ENCODE assay signal across 18 cellular contexts in genomic region chr9:98185611-98186171, GRCh38. TPM values are rescaled to one million over a fixed set of nuclear protein-coding genes. Genes with fewer than 3 reads are reported as not detected.
DNase-seq lines count a peak whose midpoint lies in the region; ATAC-seq and TF ChIP-seq lines count a peak whose summit lies in the region.
"Had no signal": no experiment of that assay in that cellular context is flagged by ENCODE, and none has a peak within 500 bp of the region (broad histone marks: within the 10 kb centered on the region; RNA-seq: fewer than 3 reads in every experiment).

No MANE protein-coding gene starts in this region.

- POLR2A ChIA-PET in HEK293 (lab: Yijun Ruan, JAX): no interaction called here

- peak overlapping the region; percentile 37 for H3K18ac ChIP-seq in trophoblast cell (ENCODE audit: low read length)

- no peak for ATAC-seq in GM18520 (IDR thresholded peaks at IDR 0.05; ENCODE audit: unreplicated experiment)

- no peak overlapping the region for H2AK5ac ChIP-seq in trophoblast cell (ENCODE audit: low read length)

- no peak overlapping the region for H3K4me3 ChIP-seq in HEK293 (ENCODE audit: low read depth, low read length)
- H3K4me3 ChIP-seq in trophoblast cell (ENCODE audit: low read depth, low read length): peak overlapping the region; percentile 4
- H3K4me3 ChIP-seq: SJSA1 had no signal

- H3K79me2 ChIP-seq in trophoblast cell (ENCODE audit: control insufficient read depth, insufficient read depth, low read length, poor library complexity): peaks cover 25% of the 10 kb centered on the region
- H3K79me2 ChIP-seq: parathyroid adenoma had no signal

- H3K9me3 ChIP-seq in HEK293 (ENCODE audit: control insufficient read depth, insufficient read depth, low read depth, low read length) (no peaks in the 10 kb centered on the region), trophoblast cell (ENCODE audit: insufficient read depth, low read depth, low read length) (no peaks in the 10 kb centered on the region)
- H3K9me3 ChIP-seq: SJSA1 had no signal

- H2BK12ac ChIP-seq in trophoblast cell (ENCODE audit: low read length): no peak overlapping the region

- no peak overlapping the region for H2BK120ac ChIP-seq in trophoblast cell (ENCODE audit: insufficient read depth, low read length, poor library complexity)

- H3K36me3 ChIP-seq in HEK293 (ENCODE audit: control insufficient read depth in 2 of 2, insufficient read depth in 1 of 2, low read length in 2 of 2) (no peaks in the 10 kb centered on the region), trophoblast cell (ENCODE audit: control insufficient read depth in 1 of 2, insufficient read depth in 2 of 2, low read length in 2 of 2) (peaks cover 4 to 18% of the 10 kb centered on the region in 2 experiments)
- H3K36me3 ChIP-seq: brain microvascular endothelial cell, SJSA1 had no signal

- H3K23ac ChIP-seq in trophoblast cell (ENCODE audit: low read length): peak overlapping the region; percentile 31

- H2AFZ ChIP-seq in trophoblast cell (ENCODE audit: insufficient read depth, low read length, poor library complexity): no peak overlapping the region
- H2AFZ ChIP-seq: parathyroid adenoma had no signal

- CTCF ChIA-PET in HEK293 (lab: Yijun Ruan, JAX): no interaction called here

- peak overlapping the region; percentile 7 for H4K12ac ChIP-seq in trophoblast cell (ENCODE audit: low read depth, low read length)

- no peaks in the 10 kb centered on the region for H3K27me3 ChIP-seq in trophoblast cell (ENCODE audit: insufficient read depth, low read length)
- H3K27me3 ChIP-seq: brain microvascular endothelial cell, SJSA1 had no signal

- H3K27ac ChIP-seq in HEK293 (ENCODE audit: extremely low read depth, low read depth, low read length): no peak overlapping the region
- no peak overlapping the region for H3K27ac ChIP-seq in trophoblast cell (ENCODE audit: low read depth, low read length)
- H3K27ac ChIP-seq: brain microvascular endothelial cell, C4-2B, parathyroid adenoma, SJSA1 had no signal

- H3K4ac ChIP-seq in trophoblast cell (ENCODE audit: low read depth, low read length): peak overlapping the region; percentile 57

- no peak overlapping the region for H3K4me2 ChIP-seq in trophoblast cell (ENCODE audit: low read length)

- DNase-seq in NCI-H2171 treated with DMSO at 0.1 percent for 48 hours (lab: John Stamatoyannopoulos, UW) (peak; percentile 78), cerebellum (ENCODE audit: low spot score) (peak; percentile 52), trophoblast cell (no peak), mucosa of gallbladder (ENCODE audit: low spot score) (no peak), COR-L47 (lab: John Stamatoyannopoulos, UW) (no peak)
- DNase-seq: activated CD4-positive, alpha-beta T cell treated with anti-CD3 and anti-CD28 coated beads for 4 hours; activated T-cell treated with anti-CD3 and anti-CD28 coated beads for 4 hours; brain microvascular endothelial cell; DND-41; hippocampal formation; KBM-7; NCI-H1417 treated with DMSO at 0.1 percent for 48 hours; NCI-H226 had no signal

- no peak for TF ChIP-seq CTCF in HEK293 (tag by site-specific recombination; IDR thresholded peaks at IDR 0.05)

- no peak overlapping the region for H4K8ac ChIP-seq in trophoblast cell (ENCODE audit: low read depth, low read length)

- peaks cover 8% of the 10 kb centered on the region for H3K79me1 ChIP-seq in trophoblast cell (ENCODE audit: low read length)

- no peak overlapping the region for H2BK5ac ChIP-seq in trophoblast cell (ENCODE audit: low read depth, low read length, poor library complexity)

- H3K9ac ChIP-seq in trophoblast cell (ENCODE audit: low read length): no peak overlapping the region
- H3K9ac ChIP-seq: parathyroid adenoma had no signal

- whole genome bisulfite sequencing in trophoblast cell (ENCODE audit: extremely low coverage, insufficient coverage, insufficient read length): no CpG with 5 or more reads among the region's 6 CpGs

- no peak overlapping the region for H3K14ac ChIP-seq in trophoblast cell (ENCODE audit: low read length)

- H3K4me1 ChIP-seq in HEK293 (ENCODE audit: control insufficient read depth, insufficient read depth, low read length): no peaks in the 10 kb centered on the region
- H3K4me1 ChIP-seq in trophoblast cell (ENCODE audit: control insufficient read depth in 1 of 2, insufficient read depth in 2 of 2, low read length in 2 of 2): peaks cover 12 to 26% of the 10 kb centered on the region in 2 experiments
- H3K4me1 ChIP-seq: parathyroid adenoma, SJSA1 had no signal

- H4K91ac ChIP-seq in trophoblast cell (ENCODE audit: low read depth, low read length): no peak overlapping the region

TF ChIP-seq in HEK293, 187 proteins besides CTCF, POLR2A, EP300 and RAD21:
- TF ChIP-seq ZNF132 (tag by site-specific recombination; IDR thresholded peaks at IDR 0.05; ENCODE audit: borderline replicate concordance) (no peak), GLIS1 (tag by site-specific recombination; IDR thresholded peaks at IDR 0.05) (peak; percentile 59), ZBTB17 (tag by site-specific recombination; IDR thresholded peaks at IDR 0.05) (peak; percentile 24; the same call in 1 of the 2 replicates)

RNA-seq across cellular contexts. Expression of gene CORO2A, which starts 6.7 kb away (rescaled TPM):
- total RNA-seq in cerebellum (2.7 TPM), mucosa of gallbladder (129 TPM)
- 34.0 and 35.3 TPM in 2 replicates for polyA plus RNA-seq in trophoblast cell (2013)

Comparison
In these comparisons a context has a peak if more than half of its experiments do, and no peak if none do; other contexts are left out.
1. DNase-seq: peak in NCI-H2171 treated with DMSO at 0.1 percent for 48 hours (single experiment) and cerebellum (single experiment); none in trophoblast cell (0 of 2), mucosa of gallbladder (single experiment) and COR-L47 (single experiment).
2. RNA of gene CORO2A, which starts 6.7 kb away (total RNA-seq): 129 TPM in mucosa of gallbladder (single experiment); 2.7 TPM in cerebellum (single experiment); every median in the first group is over 10 times any median in the second.